ENCODE assay signal across 8 cellular contexts in the genomic region with DNA sequence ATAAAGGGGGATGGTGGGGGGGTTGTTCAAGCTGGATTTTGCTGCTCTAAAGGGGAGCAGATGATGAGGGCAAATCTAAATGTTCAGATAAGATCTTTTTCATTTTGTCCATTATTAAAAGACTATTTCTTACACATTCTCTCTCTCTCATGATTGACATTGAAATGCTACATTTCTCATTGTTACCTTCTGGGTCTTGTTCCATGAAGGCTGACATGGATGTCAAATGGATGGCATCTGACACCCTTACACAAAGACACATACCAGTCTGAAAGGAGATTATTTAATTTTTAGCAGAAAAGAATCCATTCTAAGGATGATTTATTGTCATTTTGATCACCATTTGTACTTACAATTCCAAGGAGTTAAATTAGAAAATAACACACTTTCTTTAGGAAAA. TPM values are rescaled to one million over a fixed set of nuclear protein-coding genes. Genes with fewer than 3 reads are reported as not detected.
"Had no signal": no experiment of that assay in that cellular context is flagged by ENCODE, and none has a peak within 500 bp of the region (broad histone marks: within the 10 kb centered on the region; RNA-seq: fewer than 3 reads in every experiment).

No MANE protein-coding gene starts in this region.

- DNase-seq: IMR-90, KBM-7, KG1 had no signal

- H3K27ac ChIP-seq: HL-60 had no signal

- H3K4me3 Mint-ChIP-seq: IgD-negative memory B cell had no signal

- ATAC-seq: HepG2, K562 had no signal

- H3K9me3 Mint-ChIP-seq: IgD-negative memory B cell had no signal

- H3K36me3 Mint-ChIP-seq: IgD-negative memory B cell had no signal

- H3K27ac Mint-ChIP-seq: IgD-negative memory B cell had no signal

- H3K4me3 ChIP-seq: K562 had no signal

- H3K4me1 Mint-ChIP-seq: IgD-negative memory B cell had no signal

RNA-seq across cellular contexts. Expression of a gene that starts 28.3 kb away (rescaled TPM):
- total RNA-seq: HepG2, HT1080, K562 had no signal
- polyA plus RNA-seq: HepG2, IgD-negative memory B cell, K562 had no signal
